In the genomic region with DNA sequence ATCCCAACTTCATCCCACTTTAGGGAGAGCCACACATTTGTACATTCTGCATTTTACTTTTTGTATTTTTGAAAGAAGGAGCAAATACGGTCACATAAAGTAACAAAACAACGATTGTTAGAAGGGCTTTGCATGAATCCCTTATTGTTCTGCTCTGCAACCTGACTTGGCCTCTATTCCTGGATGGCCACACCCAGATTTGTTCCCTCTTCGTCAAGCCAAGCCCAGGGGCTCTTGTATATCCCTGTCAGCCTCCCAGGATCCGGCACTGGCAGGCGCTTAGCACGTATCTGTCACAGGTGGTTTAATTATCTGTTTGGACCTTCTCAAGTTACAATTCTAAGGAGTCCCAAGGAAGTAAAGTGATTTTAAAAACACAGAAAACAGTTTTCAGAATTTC, we compare ENCODE assay signal across 12 cellular contexts. TPM values are rescaled to one million over a fixed set of nuclear protein-coding genes. Genes with fewer than 3 reads are reported as not detected.
DNase-seq lines count a peak whose midpoint lies in the region; ATAC-seq and TF ChIP-seq lines count a peak whose summit lies in the region.
"Had no signal": no experiment of that assay in that cellular context is flagged by ENCODE, and none has a peak within 500 bp of the region (broad histone marks: within the 10 kb centered on the region; RNA-seq: fewer than 3 reads in every experiment).

No MANE protein-coding gene starts in this region.

- H3K27me3 ChIP-seq in neural progenitor cell (no peaks in the 10 kb centered on the region), BE2C (no peaks in the 10 kb centered on the region), GM23248 (replicated peaks; ENCODE audit: insufficient read depth) (peaks cover 15% of the 10 kb centered on the region; the same call in 1 of the 2 replicates)

- H3K4me1 ChIP-seq in neural progenitor cell, result peaks cover 9% of the 10 kb centered on the region
- H3K4me1 ChIP-seq in BE2C, result peaks cover 10% of the 10 kb centered on the region; the same call in 1 of the 2 replicates
- peaks cover 9% of the 10 kb centered on the region; the same call in 1 of the 2 replicates for H3K4me1 ChIP-seq in GM23248 (ENCODE audit: insufficient read depth)

- peaks cover 7 to 13% (median 12%) of the 10 kb centered on the region in 3 donors for H3K27me3 Mint-ChIP-seq in CD14-positive monocyte (ENCODE audit: low read depth in 3 of 3)
- peaks cover 6% of the 10 kb centered on the region for H3K27me3 Mint-ChIP-seq in neural progenitor cell (ENCODE audit: insufficient read depth, low read depth)

- ATAC-seq in esophagus mucosa (peak; percentile 88), HG02840 (IDR thresholded peaks at IDR 0.05; ENCODE audit: low FRiP score, unreplicated experiment) (no peak)

- H3K4me2 ChIP-seq in neural progenitor cell, result no peak overlapping the region
- H3K4me2 ChIP-seq in GM23248 (ENCODE audit: unreplicated experiment), result no peak overlapping the region

- in situ Hi-C loops in GM23248 (cut with MboI), result no loop called here

- intact Hi-C loops in CD14-positive monocyte (cut with micrococcal nuclease), result no loop called here

- H3K27ac ChIP-seq in neural progenitor cell (no peak overlapping the region), GM23248 (no peak overlapping the region)

- H3K4me1 Mint-ChIP-seq in CD14-positive monocyte, result peaks cover 13% of the 10 kb centered on the region
- H3K4me1 Mint-ChIP-seq in neural progenitor cell, result peaks cover 30% of the 10 kb centered on the region

- WGBS in GM23248 (ENCODE audit: low coverage in 1 of 2, low lambda C conversion rate in 2 of 2, missing lambda C conversion rate in 2 of 2), 2 experiments, result 4 to 5% methylated on average over 6 of the region's 6 CpGs

- H3K79me2 ChIP-seq in neural progenitor cell (ENCODE audit: low read depth) (no peaks in the 10 kb centered on the region), GM23248 (ENCODE audit: insufficient read depth) (no peaks in the 10 kb centered on the region)

- peaks cover 2% of the 10 kb centered on the region for H3K9me3 ChIP-seq in neural progenitor cell (ENCODE audit: low read depth)
- H3K9me3 ChIP-seq in BE2C, result no peaks in the 10 kb centered on the region
- H3K9me3 ChIP-seq in GM23248 (ENCODE audit: low read depth), result peaks cover 3% of the 10 kb centered on the region

- H3F3A ChIP-seq in neural progenitor cell (ENCODE audit: low read depth) (peaks cover 10% of the 10 kb centered on the region), GM23248 (ENCODE audit: insufficient read depth) (no peaks in the 10 kb centered on the region)

- H3K4me3 Mint-ChIP-seq in CD14-positive monocyte (no peak overlapping the region), neural progenitor cell (no peak overlapping the region)

- no peaks in the 10 kb centered on the region for H3K36me3 ChIP-seq in neural progenitor cell
- no peaks in the 10 kb centered on the region for H3K36me3 ChIP-seq in BE2C
- H3K36me3 ChIP-seq in GM23248 (ENCODE audit: low read depth), result no peaks in the 10 kb centered on the region

- TF ChIP-seq CTCF in CD14-positive monocyte (IDR thresholded peaks at IDR 0.05) (no peak), neural progenitor cell (IDR thresholded peaks at IDR 0.05) (no peak), BE2C (IDR thresholded peaks at IDR 0.05; ENCODE audit: low read depth, low read length) (no peak), GM10266 (IDR thresholded peaks at IDR 0.05; ENCODE audit: control insufficient read depth, insufficient read depth, low read depth, missing control alignments) (no peak)

- no peaks in the 10 kb centered on the region for H3K9me2 ChIP-seq in GM23248 (ENCODE audit: insufficient read depth)

- H3K9me3 Mint-ChIP-seq in CD14-positive monocyte, result peaks cover 8 to 30% (median 26%) of the 10 kb centered on the region in 7 donors
- H3K9me3 Mint-ChIP-seq in neural progenitor cell, result peaks cover 25% of the 10 kb centered on the region

- H3K9ac ChIP-seq in neural progenitor cell, result no peak overlapping the region
- no peak overlapping the region for H3K9ac ChIP-seq in GM23248

- H2AFZ ChIP-seq in neural progenitor cell (replicated peaks), result no peak overlapping the region
- no peak overlapping the region for H2AFZ ChIP-seq in GM23248

- no peak overlapping the region for H3K27ac Mint-ChIP-seq in CD14-positive monocyte
- H3K27ac Mint-ChIP-seq in neural progenitor cell, result no peak overlapping the region

- no peak overlapping the region for H3K4me3 ChIP-seq in neural progenitor cell
- no peak overlapping the region for H3K4me3 ChIP-seq in BE2C (ENCODE audit: low read depth, low read length)
- no peak overlapping the region for H3K4me3 ChIP-seq in GM23248

- H4K20me1 ChIP-seq in neural progenitor cell (ENCODE audit: low read depth) (no peaks in the 10 kb centered on the region), GM23248 (ENCODE audit: insufficient read depth) (no peaks in the 10 kb centered on the region)

- DNase-seq in CD14-positive monocyte (ENCODE audit: low spot score), result peak; percentile 2
- peak; percentile 18 for DNase-seq in NCI-H2171 (lab: John Stamatoyannopoulos, UW)
- DNase-seq in neural progenitor cell (ENCODE audit: low spot score), result peak; percentile 26
- no peak for DNase-seq in BE2C
- DNase-seq in GM10266 (ENCODE audit: extremely low spot score), result no peak
- no peak for DNase-seq in GM23248
- DNase-seq: activated CD4-positive, alpha-beta T cell treated with anti-CD3 and anti-CD28 coated beads for 48 hours; AML-193; KBM-7 had no signal

- H3K36me3 Mint-ChIP-seq in CD14-positive monocyte (no peaks in the 10 kb centered on the region), neural progenitor cell (no peaks in the 10 kb centered on the region)

RNA-seq across cellular contexts. Expression of a gene that starts 28.0 kb away (rescaled TPM):
- polyA plus RNA-seq in CD14-positive monocyte (not detected), GM23248 (2016; fragmentation: Nextera tagmentation; extraction: Ambion mirVana) (not detected in 2 replicates)
- total RNA-seq in esophagus mucosa (not detected), neural progenitor cell (ENCODE audit: low replicate concordance) (not detected in 2 replicates)
- polyA plus RNA-seq in BE2C (2012; ENCODE audit: insufficient read depth, insufficient read length, low read depth), result not detected
- total RNA-seq in GM23248 (2014; rRNA removed; shearing (Covaris generic)), result not detected in 2 replicates
- polyA plus RNA-seq: neural cell had no signal

Comparison
In these comparisons a context has a peak if more than half of its experiments do, and no peak if none do; other contexts are left out.
1. DNase-seq: peak in CD14-positive monocyte (single experiment), NCI-H2171 (single experiment) and neural progenitor cell (single experiment); none in BE2C (single experiment), GM10266 (single experiment) and GM23248 (single experiment).